ENCODE assay signal across 9 cellular contexts in genomic region chr19:46783670-46784069, GRCh38. TPM values are rescaled to one million over a fixed set of nuclear protein-coding genes. Genes with fewer than 3 reads are reported as not detected.
DNase-seq lines count a peak whose midpoint lies in the region; ATAC-seq and TF ChIP-seq lines count a peak whose summit lies in the region.
"Had no signal": no experiment of that assay in that cellular context is flagged by ENCODE, and none has a peak within 500 bp of the region (broad histone marks: within the 10 kb centered on the region; RNA-seq: fewer than 3 reads in every experiment).

No MANE protein-coding gene starts in this region.

- H3K27me3 Mint-ChIP-seq in activated T-helper 2 cell treated with anti-CD3 and anti-CD28 coated beads, Interferon-gamma antibody, Interleukin-2, Interleukin-4, amounts not matched to agents 10 μg/mL and 5 μg/mL and 100 μg/mL, durations not matched to agents 14 hours and 24 hours and 36 hours (ENCODE audit: low read depth) = no peaks in the 10 kb centered on the region
- no peaks in the 10 kb centered on the region for H3K27me3 Mint-ChIP-seq in natural killer cell (ENCODE audit: low read depth in 2 of 2)

- peaks cover 69% of the 10 kb centered on the region for H3K36me3 Mint-ChIP-seq in activated T-helper 2 cell treated with anti-CD3 and anti-CD28 coated beads, Interferon-gamma antibody, Interleukin-2, Interleukin-4, amounts not matched to agents 10 μg/mL and 5 μg/mL and 100 μg/mL, durations not matched to agents 14 hours and 24 hours and 36 hours (ENCODE audit: low read depth)
- no peaks in the 10 kb centered on the region for H3K36me3 Mint-ChIP-seq in natural killer cell

- ATAC-seq in natural killer cell = no peak
- ATAC-seq in HG03432 (IDR thresholded peaks at IDR 0.05; ENCODE audit: unreplicated experiment) = no peak
- ATAC-seq in GM19324 (IDR thresholded peaks at IDR 0.05; ENCODE audit: low FRiP score, unreplicated experiment) = no peak
- ATAC-seq: psoas muscle had no signal

- H3K27ac Mint-ChIP-seq in activated T-helper 2 cell treated with anti-CD3 and anti-CD28 coated beads, Interferon-gamma antibody, Interleukin-2, Interleukin-4, amounts not matched to agents 10 μg/mL and 5 μg/mL and 100 μg/mL, durations not matched to agents 14 hours and 24 hours and 36 hours = peak overlapping the region; percentile 93
- H3K27ac Mint-ChIP-seq in natural killer cell = peak overlapping the region; percentile 92 to 99

- DNase-seq in DMS153 (lab: John Stamatoyannopoulos, UW) (peak; percentile 69), LNCaP clone FGC (ENCODE audit: low read depth) (no peak), natural killer cell (no peak), GF-D8 (lab: John Stamatoyannopoulos, UW) (no peak), NCI-H524 treated with DMSO at 0.1 percent for 48 hours (lab: John Stamatoyannopoulos, UW) (no peak)
- DNase-seq in activated T-helper 2 cell treated with anti-CD3 and anti-CD28 coated beads, Interferon-gamma antibody, Interleukin-2, Interleukin-4, amounts not matched to agents 10 μg/mL and 5 μg/mL and 100 μg/mL, durations not matched to agents 14 hours and 24 hours and 36 hours (ENCODE audit: low spot score) = no peak
- DNase-seq: psoas muscle had no signal

- intact Hi-C loops in activated T-helper 2 cell treated with anti-CD3 and anti-CD28 coated beads, Interferon-gamma antibody, Interleukin-2, Interleukin-4, amounts not matched to agents 10 μg/mL and 5 μg/mL and 100 μg/mL, durations not matched to agents 14 hours and 24 hours and 36 hours (cut with micrococcal nuclease) = no loop called here
- intact Hi-C loops in natural killer cell (cut with micrococcal nuclease) = no loop called here

- peak overlapping the region; percentile 28; the same call in 1 of the 2 replicates for H3K4me3 ChIP-seq in LNCaP clone FGC (ENCODE audit: low read depth, low read length)

- no peak for TF ChIP-seq CTCF in LNCaP clone FGC (IDR thresholded peaks at IDR 0.05; ENCODE audit: control insufficient read depth, extremely low read depth, insufficient read depth)
- no peak for TF ChIP-seq CTCF in natural killer cell (IDR thresholded peaks at IDR 0.05)

- peaks cover 33% of the 10 kb centered on the region for H3K4me1 Mint-ChIP-seq in activated T-helper 2 cell treated with anti-CD3 and anti-CD28 coated beads, Interferon-gamma antibody, Interleukin-2, Interleukin-4, amounts not matched to agents 10 μg/mL and 5 μg/mL and 100 μg/mL, durations not matched to agents 14 hours and 24 hours and 36 hours (ENCODE audit: low read depth)
- peaks cover 45 to 71% of the 10 kb centered on the region in 2 donors for H3K4me1 Mint-ChIP-seq in natural killer cell

- H3K9me3 Mint-ChIP-seq in activated T-helper 2 cell treated with anti-CD3 and anti-CD28 coated beads, Interferon-gamma antibody, Interleukin-2, Interleukin-4, amounts not matched to agents 10 μg/mL and 5 μg/mL and 100 μg/mL, durations not matched to agents 14 hours and 24 hours and 36 hours = no peaks in the 10 kb centered on the region
- H3K9me3 Mint-ChIP-seq in natural killer cell = no peaks in the 10 kb centered on the region

- peak overlapping the region; percentile 95 for H3K4me3 Mint-ChIP-seq in activated T-helper 2 cell treated with anti-CD3 and anti-CD28 coated beads, Interferon-gamma antibody, Interleukin-2, Interleukin-4, amounts not matched to agents 10 μg/mL and 5 μg/mL and 100 μg/mL, durations not matched to agents 14 hours and 24 hours and 36 hours (ENCODE audit: low read depth)
- H3K4me3 Mint-ChIP-seq in natural killer cell = peak overlapping the region; percentile 95

RNA-seq across cellular contexts. Expression of gene SLC1A5, which starts 4.7 kb away (rescaled TPM):
- total RNA-seq in activated T-helper 2 cell treated with anti-CD3 and anti-CD28 coated beads, Interferon-gamma antibody, Interleukin-2, Interleukin-4, amounts not matched to agents 10 μg/mL and 5 μg/mL and 100 μg/mL, durations not matched to agents 14 hours and 24 hours and 36 hours = 203 and 208 TPM in 2 replicates
- total RNA-seq in natural killer cell = 10 to 100 TPM; 11.2 to 23.1 (median 18.9) TPM

RNA-seq across cellular contexts. Expression of gene STRN4, which starts 37.4 kb away (rescaled TPM):
- total RNA-seq in activated T-helper 2 cell treated with anti-CD3 and anti-CD28 coated beads, Interferon-gamma antibody, Interleukin-2, Interleukin-4, amounts not matched to agents 10 μg/mL and 5 μg/mL and 100 μg/mL, durations not matched to agents 14 hours and 24 hours and 36 hours = 96.2 and 97.7 TPM in 2 replicates
- total RNA-seq in natural killer cell = 100 to 1,000 TPM; 125 to 152 (median 125) TPM

RNA-seq across cellular contexts. Expression of gene FKRP, which starts 37.8 kb away (rescaled TPM):
- 23.1 and 23.8 TPM in 2 replicates for total RNA-seq in activated T-helper 2 cell treated with anti-CD3 and anti-CD28 coated beads, Interferon-gamma antibody, Interleukin-2, Interleukin-4, amounts not matched to agents 10 μg/mL and 5 μg/mL and 100 μg/mL, durations not matched to agents 14 hours and 24 hours and 36 hours
- total RNA-seq in natural killer cell = 10 to 100 TPM; 19.1 to 23.3 (median 19.8) TPM
